In the genomic region with DNA sequence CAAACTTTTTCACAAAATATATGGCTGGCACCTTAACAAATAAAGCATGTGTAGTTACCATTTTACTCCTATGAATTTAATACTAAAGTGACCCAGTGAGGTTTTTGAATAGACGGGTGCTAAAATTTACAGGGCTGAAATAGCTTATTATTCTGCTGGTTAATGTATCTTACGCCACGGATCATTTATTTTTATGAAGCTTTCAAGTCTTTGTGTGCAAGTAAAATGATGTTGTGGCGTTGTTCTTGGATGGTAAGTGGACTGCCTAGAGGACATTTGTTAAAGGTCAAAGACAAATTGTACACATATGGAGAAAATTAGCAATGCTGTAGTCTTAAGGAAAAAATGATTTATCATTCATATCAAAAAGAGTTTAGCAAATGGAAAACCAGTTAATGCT, we compare ENCODE assay signal across 21 cellular contexts. TPM values are rescaled to one million over a fixed set of nuclear protein-coding genes. Genes with fewer than 3 reads are reported as not detected.
DNase-seq lines count a peak whose midpoint lies in the region; ATAC-seq, FAIRE-seq and TF ChIP-seq lines count a peak whose summit lies in the region.
"Had no signal": no experiment of that assay in that cellular context is flagged by ENCODE, and none has a peak within 500 bp of the region (broad histone marks: within the 10 kb centered on the region; RNA-seq: fewer than 3 reads in every experiment).

No MANE protein-coding gene starts in this region.

- no peak for ATAC-seq in GM21447 (IDR thresholded peaks at IDR 0.05; ENCODE audit: unreplicated experiment)
- ATAC-seq: activated CD8-positive, alpha-beta T cell treated with anti-CD3 and anti-CD28 coated beads for 36 hours; stimulated activated naive CD8-positive, alpha-beta T cell treated with anti-CD3 and anti-CD28 coated beads, Interleukin-15, amount 100 ng/mL, for 72 hours had no signal

- WGBS in spleen, 5 donors: 77 to 90% (median 85%) methylated on average over 4 of the region's 4 CpGs

- H3K27me3 ChIP-seq in spleen (replicated peaks in 1 of 7): no peaks in the 10 kb centered on the region
- H3K27me3 ChIP-seq: hepatocyte had no signal

- no peak for TF ChIP-seq CTCF in spleen (IDR thresholded peaks at IDR 0.05 in 8 of 11, conservative IDR thresholded peaks at IDR 0.05 in 3 of 11)

- peaks cover 0 to 5% (median 0%) of the 10 kb centered on the region in 6 donors for H3K36me3 ChIP-seq in spleen

- FAIRE-seq in islet of Langerhans (lab: Jason Lieb, UNC): peak; percentile 61
- FAIRE-seq: endometrium had no signal

- POLR2A ChIA-PET in HEK293T (lab: Yijun Ruan, JAX): no interaction called here

- no peak overlapping the region for H3K4me3 ChIP-seq in spleen
- H3K4me3 ChIP-seq: hepatocyte had no signal

- H3K4me1 ChIP-seq in spleen: no peaks in the 10 kb centered on the region

- TF ChIP-seq POLR2A in spleen (IDR thresholded peaks at IDR 0.05): no peak

- peak; percentile 39 for DNase-seq in HEK293T (ENCODE audit: extremely low spot score)
- peak; percentile 94 for DNase-seq in NCI-H187 treated with DMSO at 0.1 percent for 48 hours (lab: John Stamatoyannopoulos, UW)
- peak; percentile 26 for DNase-seq in NCI-H774 (lab: John Stamatoyannopoulos, UW)
- no peak for DNase-seq in CD1c-positive myeloid dendritic cell (ENCODE audit: extremely low spot score)
- no peak for DNase-seq in spleen
- DNase-seq in SW 1271 (lab: John Stamatoyannopoulos, UW): no peak
- DNase-seq: activated CD8-positive, alpha-beta T cell treated with anti-CD3 and anti-CD28 coated beads for 36 hours; activated naive CD4-positive, alpha-beta T cell treated with Interleukin-2 at 50 U/mL for 16 hours; amygdala; CD8-positive, alpha-beta memory T cell; cortex of kidney; EL; stimulated activated CD4-positive, alpha-beta T cell treated with anti-CD3 and anti-CD28 coated beads, Interleukin-4, amount 100 ng/mL, for 24 hours; stimulated activated naive CD8-positive, alpha-beta T cell treated with anti-CD3 and anti-CD28 coated beads, Interleukin-15, amount 100 ng/mL, for 72 hours; trophoblast cell had no signal

- CTCF ChIA-PET in HEK293T (lab: Yijun Ruan, JAX): no interaction called here

- no peaks in the 10 kb centered on the region for H3K9me3 ChIP-seq in spleen

- intact Hi-C loops in spleen (cut with DNase I; ENCODE audit: low total_unique reads): no loop called here

- H3K27ac ChIP-seq in spleen: no peak overlapping the region
- H3K27ac ChIP-seq: hepatocyte had no signal

TF ChIP-seq in HEK293T, 16 proteins besides CTCF, POLR2A, EP300 and RAD21:
- no peak for TF ChIP-seq SUZ12 (IDR thresholded peaks at IDR 0.05)
- TF ChIP-seq ZNF384 (IDR thresholded peaks at IDR 0.05): 0 out of 2 replicates have a peak, but pooled peaks have one; percentile 5
- no peak; the same call in 1 of the 2 replicates for TF ChIP-seq CTBP1 (IDR thresholded peaks at IDR 0.05; ENCODE audit: borderline replicate concordance)
- TF ChIP-seq, protein P1, sequence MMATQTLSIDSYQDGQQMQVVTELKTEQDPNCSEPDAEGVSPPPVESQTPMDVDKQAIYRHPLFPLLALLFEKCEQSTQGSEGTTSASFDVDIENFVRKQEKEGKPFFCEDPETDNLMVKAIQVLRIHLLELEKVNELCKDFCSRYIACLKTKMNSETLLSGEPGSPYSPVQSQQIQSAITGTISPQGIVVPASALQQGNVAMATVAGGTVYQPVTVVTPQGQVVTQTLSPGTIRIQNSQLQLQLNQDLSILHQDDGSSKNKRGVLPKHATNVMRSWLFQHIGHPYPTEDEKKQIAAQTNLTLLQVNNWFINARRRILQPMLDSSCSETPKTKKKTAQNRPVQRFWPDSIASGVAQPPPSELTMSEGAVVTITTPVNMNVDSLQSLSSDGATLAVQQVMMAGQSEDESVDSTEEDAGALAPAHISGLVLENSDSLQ (IDR thresholded peaks at IDR 0.05): peak; percentile 79; the same call in 1 of the 2 replicates
- TF ChIP-seq FOXM1 (IDR thresholded peaks at IDR 0.05; ENCODE audit: borderline replicate concordance): no peak
- no peak for TF ChIP-seq ARNT (IDR thresholded peaks at IDR 0.05)

RNA-seq across cellular contexts. Expression of gene INSL5, which starts 22.8 kb away (rescaled TPM):
- total RNA-seq in spleen: not detected
- under 1 TPM in 1 of 3 donors, not detected in 2; 0.11 TPM for polyA plus RNA-seq in spleen
- total RNA-seq: activated CD8-positive, alpha-beta T cell treated with anti-CD3 and anti-CD28 coated beads for 36 hours; CD8-positive, alpha-beta memory T cell; H4; lower leg skin had no signal
- polyA plus RNA-seq: CD8-positive, alpha-beta memory T cell had no signal

RNA-seq across cellular contexts. Expression of gene DYNLT5, which starts 26.0 kb away (rescaled TPM):
- 1 to 10 TPM in 3 of 7 donors, under 1 TPM in 3, not detected in 1; 0.37 to 2.5 (median 0.92) TPM for total RNA-seq in spleen
- polyA plus RNA-seq in spleen: under 1 TPM in 2 of 3 donors, not detected in 1; 0.09 to 0.16 TPM
- total RNA-seq: activated CD8-positive, alpha-beta T cell treated with anti-CD3 and anti-CD28 coated beads for 36 hours; CD8-positive, alpha-beta memory T cell; H4 had no signal
- polyA plus RNA-seq: CD8-positive, alpha-beta memory T cell had no signal

Comparison
In these comparisons a context has a peak if more than half of its experiments do, and no peak if none do; other contexts are left out.
1. DNase-seq: peak in HEK293T (single experiment), NCI-H187 treated with DMSO at 0.1 percent for 48 hours (single experiment) and NCI-H774 (single experiment); none in CD1c-positive myeloid dendritic cell (single experiment), spleen (single experiment) and SW 1271 (0 of 2).